Comparison of ENCODE assay signal across 15 cellular contexts in the genomic region with DNA sequence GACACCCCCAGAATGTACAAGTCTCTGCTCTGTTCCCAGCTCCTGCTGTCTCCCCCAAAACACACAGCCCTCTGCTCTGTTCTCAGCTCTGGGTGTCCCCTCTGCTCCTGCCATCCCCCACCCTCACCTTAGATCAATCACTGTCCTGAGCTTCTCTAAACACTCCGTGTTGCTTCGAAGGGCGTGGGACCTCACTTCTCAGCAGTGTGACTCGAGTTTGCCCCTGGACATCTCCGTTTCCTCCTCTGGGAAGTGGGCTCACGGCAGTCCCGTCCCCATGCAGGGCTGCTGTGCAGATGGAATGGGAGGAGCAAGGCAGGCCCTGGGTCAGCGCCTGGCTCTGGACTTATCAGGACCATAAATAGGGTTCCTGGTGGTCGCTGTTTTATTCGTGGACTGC.
DNase-seq lines count a peak whose midpoint lies in the region; ATAC-seq, FAIRE-seq and TF ChIP-seq lines count a peak whose summit lies in the region.
"Had no signal": no experiment of that assay in that cellular context is flagged by ENCODE, and none has a peak within 500 bp of the region (broad histone marks: within the 10 kb centered on the region; RNA-seq: fewer than 3 reads in every experiment).

No MANE protein-coding gene starts in this region.

- intact Hi-C loops in activated CD4-positive, alpha-beta memory T cell treated with anti-CD3 and anti-CD28 coated beads for 36 hours (cut with micrococcal nuclease) = no loop called here
- intact Hi-C loops in HepG2 (cut with micrococcal nuclease; ENCODE audit: unreplicated experiment) = no loop called here

- in situ Hi-C loops in HepG2 (cut with HindIII; ENCODE audit: extremely low pct_ligation_motif_present, low pct_unique_long_range_greater_than_20kb) = no loop called here

- peaks cover 2% of the 10 kb centered on the region for H3K27me3 Mint-ChIP-seq in activated CD4-positive, alpha-beta memory T cell treated with anti-CD3 and anti-CD28 coated beads, Interleukin-2, amount 10 ng/mL, durations not matched to agents 7 days and 5 days
- H3K27me3 Mint-ChIP-seq in activated CD4-positive, alpha-beta memory T cell treated with anti-CD3 and anti-CD28 coated beads for 36 hours = peaks cover 25% of the 10 kb centered on the region
- peaks cover 4% of the 10 kb centered on the region for H3K27me3 Mint-ChIP-seq in CD4-positive, CD25-positive, alpha-beta regulatory T cell

- ATAC-seq in CD4-positive, CD25-positive, alpha-beta regulatory T cell (ENCODE audit: low read depth in 2 of 2) = no peak
- ATAC-seq in HepG2 (peak; percentile 21), HG02885 (IDR thresholded peaks at IDR 0.05; ENCODE audit: poor library complexity, unreplicated experiment) (no peak)

- no TSS peak for BruUV-seq in HepG2 (replicated peaks; lab: Mats Ljungman, UMichigan)

- no peaks in the 10 kb centered on the region for H3K27me3 ChIP-seq in CD4-positive, CD25-positive, alpha-beta regulatory T cell (ENCODE audit: control insufficient read depth, insufficient read depth, low read length)
- no peaks in the 10 kb centered on the region for H3K27me3 ChIP-seq in WERI-Rb-1 (ENCODE audit: insufficient read depth, low read depth, severe bottlenecking)
- peaks cover 18 to 83% of the 10 kb centered on the region in 2 experiments for H3K27me3 ChIP-seq in HepG2 (ENCODE audit: control insufficient read depth in 1 of 2, insufficient read depth in 2 of 2, low read length in 2 of 2)
- H3K27me3 ChIP-seq in Karpas-422 (ENCODE audit: low read length) = no peaks in the 10 kb centered on the region; the same call in 1 of the 2 replicates

- H3K4me1 Mint-ChIP-seq in activated CD4-positive, alpha-beta memory T cell treated with anti-CD3 and anti-CD28 coated beads, Interleukin-2, amount 10 ng/mL, durations not matched to agents 7 days and 5 days = peaks cover 44% of the 10 kb centered on the region
- peaks cover 25% of the 10 kb centered on the region for H3K4me1 Mint-ChIP-seq in activated CD4-positive, alpha-beta memory T cell treated with anti-CD3 and anti-CD28 coated beads for 36 hours (ENCODE audit: low read depth)
- peaks cover 4 to 38% (median 12%) of the 10 kb centered on the region in 4 donors for H3K4me1 Mint-ChIP-seq in CD4-positive, CD25-positive, alpha-beta regulatory T cell

- DNase-seq in activated CD4-positive, alpha-beta memory T cell treated with anti-CD3 and anti-CD28 coated beads, Interleukin-2, amount 10 ng/mL, durations not matched to agents 7 days and 5 days = no peak
- no peak for DNase-seq in activated CD4-positive, alpha-beta memory T cell treated with anti-CD3 and anti-CD28 coated beads for 36 hours
- no peak for DNase-seq in CD4-positive, CD25-positive, alpha-beta regulatory T cell
- no peak for DNase-seq in WERI-Rb-1
- DNase-seq in HepG2 (ENCODE audit: low spot score) = no peak
- no peak for DNase-seq in Karpas-422
- no peak for DNase-seq in AG08396 (ENCODE audit: low spot score)
- DNase-seq: CD8-positive, alpha-beta memory T cell; EL; GF-D8; NCI-H187 treated with DMSO at 0.1 percent for 48 hours; NCI-H2107 had no signal

- POLR2A ChIA-PET in activated CD4-positive, alpha-beta memory T cell treated with anti-CD3 and anti-CD28 coated beads, Interleukin-2, amount 10 ng/mL, durations not matched to agents 7 days and 5 days (lab: Charles Lee) = no interaction called here
- POLR2A ChIA-PET in activated CD4-positive, alpha-beta memory T cell treated with anti-CD3 and anti-CD28 coated beads for 36 hours (lab: Charles Lee) = no interaction called here
- POLR2A ChIA-PET in HepG2 (lab: Yijun Ruan, JAX) = no interaction called here

- TF ChIP-seq EP300 in HepG2 (IDR thresholded peaks at IDR 0.05; ENCODE audit: low read depth in 2 of 2, low read length in 2 of 2) (no peak), HepG2 (CRISPR knock-in tag; IDR thresholded peaks at IDR 0.05; ENCODE audit: borderline replicate concordance) (no peak)

- no peak overlapping the region for H3K4me3 ChIP-seq in CD4-positive, CD25-positive, alpha-beta regulatory T cell (ENCODE audit: low read depth, low read length)
- H3K4me3 ChIP-seq in WERI-Rb-1 (ENCODE audit: low read depth, low read length) = peak overlapping the region; percentile 35
- no peak overlapping the region; a peak in 1 of 6 replicates for H3K4me3 ChIP-seq in HepG2 (replicated peaks in 1 of 3; ENCODE audit: insufficient read depth in 1 of 3, low read depth in 2 of 3, low read length in 3 of 3)
- no peak overlapping the region for H3K4me3 ChIP-seq in Karpas-422 (ENCODE audit: low read length)
- H3K4me3 ChIP-seq: K562 had no signal

- no peaks in the 10 kb centered on the region for H3K36me3 ChIP-seq in CD4-positive, CD25-positive, alpha-beta regulatory T cell (ENCODE audit: control insufficient read depth, insufficient read depth, low read length)
- H3K36me3 ChIP-seq in WERI-Rb-1 (no peaks in the 10 kb centered on the region), HepG2 (replicated peaks in 1 of 2; ENCODE audit: control insufficient read depth in 1 of 2, insufficient read depth in 2 of 2, low read length in 2 of 2) (no peaks in the 10 kb centered on the region), Karpas-422 (ENCODE audit: insufficient read depth, low read length) (no peaks in the 10 kb centered on the region)

- no peak for TF ChIP-seq CTCF in WERI-Rb-1 (IDR thresholded peaks at IDR 0.05; ENCODE audit: low read depth, low read length)
- no peak for TF ChIP-seq CTCF in HepG2 (CRISPR knock-in tag; IDR thresholded peaks at IDR 0.05)

- H3K4me1 ChIP-seq in CD4-positive, CD25-positive, alpha-beta regulatory T cell (ENCODE audit: control insufficient read depth, insufficient read depth, low read length, poor library complexity, severe bottlenecking) = peaks cover 28% of the 10 kb centered on the region
- peaks cover 6% of the 10 kb centered on the region; the same call in 1 of the 2 replicates for H3K4me1 ChIP-seq in HepG2 (ENCODE audit: insufficient read depth, low read length)
- H3K4me1 ChIP-seq in Karpas-422 (ENCODE audit: low read length) = no peaks in the 10 kb centered on the region

- FAIRE-seq in HepG2 (lab: Jason Lieb, UNC) = no peak
- FAIRE-seq: GM19239, K562 had no signal

- H3K27ac Mint-ChIP-seq in activated CD4-positive, alpha-beta memory T cell treated with anti-CD3 and anti-CD28 coated beads, Interleukin-2, amount 10 ng/mL, durations not matched to agents 7 days and 5 days = peak overlapping the region; percentile 61
- H3K27ac Mint-ChIP-seq in activated CD4-positive, alpha-beta memory T cell treated with anti-CD3 and anti-CD28 coated beads for 36 hours = no peak overlapping the region
- H3K27ac Mint-ChIP-seq in CD4-positive, CD25-positive, alpha-beta regulatory T cell = peak overlapping the region in 2 of 3 donors; percentile 35 to 65

- H4K20me1 ChIP-seq in HepG2 (ENCODE audit: insufficient read depth, low read length) (0 out of 2 replicates have a peak, but pooled peaks cover 2% of the 10 kb centered on the region), Karpas-422 (ENCODE audit: insufficient read depth, low read depth, low read length) (no peaks in the 10 kb centered on the region)

- peaks cover 11% of the 10 kb centered on the region for H3K36me3 Mint-ChIP-seq in activated CD4-positive, alpha-beta memory T cell treated with anti-CD3 and anti-CD28 coated beads, Interleukin-2, amount 10 ng/mL, durations not matched to agents 7 days and 5 days (ENCODE audit: low read depth)
- peaks cover 4% of the 10 kb centered on the region for H3K36me3 Mint-ChIP-seq in activated CD4-positive, alpha-beta memory T cell treated with anti-CD3 and anti-CD28 coated beads for 36 hours
- H3K36me3 Mint-ChIP-seq in CD4-positive, CD25-positive, alpha-beta regulatory T cell = no peaks in the 10 kb centered on the region
- H3K36me3 Mint-ChIP-seq: CD8-positive, alpha-beta memory T cell had no signal

- H3K4me2 ChIP-seq in HepG2 (ENCODE audit: low read depth, low read length) (no peak overlapping the region), Karpas-422 (ENCODE audit: low read depth, low read length, poor library complexity, severe bottlenecking) (no peak overlapping the region)

- CTCF ChIA-PET in activated CD4-positive, alpha-beta memory T cell treated with anti-CD3 and anti-CD28 coated beads, Interleukin-2, amount 10 ng/mL, durations not matched to agents 7 days and 5 days (lab: Charles Lee) = no interaction called here
- CTCF ChIA-PET in activated CD4-positive, alpha-beta memory T cell treated with anti-CD3 and anti-CD28 coated beads for 36 hours (lab: Charles Lee) = interaction anchor here (1.6 kb wide), 1 partner anchor 332 kb away, joined by 4 read pairs; no protein-coding TSS in a partner anchor
- CTCF ChIA-PET in HepG2 (lab: Yijun Ruan, JAX; ENCODE audit: low intra/inter-chr PET ratio, low total read pairs) = no interaction called here

- peaks cover 4 to 15% of the 10 kb centered on the region in 2 experiments for H3K9me3 ChIP-seq in CD4-positive, CD25-positive, alpha-beta regulatory T cell (ENCODE audit: control insufficient read depth in 2 of 2, low read length in 2 of 2)
- H3K9me3 ChIP-seq in WERI-Rb-1 (ENCODE audit: severe bottlenecking) (peaks cover 4% of the 10 kb centered on the region), HepG2 (ENCODE audit: low read length) (no peaks in the 10 kb centered on the region), Karpas-422 (ENCODE audit: low read length) (no peaks in the 10 kb centered on the region)

- H2AFZ ChIP-seq in HepG2 (ENCODE audit: low read length) (no peak overlapping the region), Karpas-422 (ENCODE audit: low read length) (no peak overlapping the region)

- H3K9me3 Mint-ChIP-seq in activated CD4-positive, alpha-beta memory T cell treated with anti-CD3 and anti-CD28 coated beads, Interleukin-2, amount 10 ng/mL, durations not matched to agents 7 days and 5 days = peaks cover 13% of the 10 kb centered on the region
- H3K9me3 Mint-ChIP-seq in activated CD4-positive, alpha-beta memory T cell treated with anti-CD3 and anti-CD28 coated beads for 36 hours = peaks cover 15% of the 10 kb centered on the region
- H3K9me3 Mint-ChIP-seq in CD4-positive, CD25-positive, alpha-beta regulatory T cell = peaks cover 0 to 13% (median 0%) of the 10 kb centered on the region in 7 donors

- H3K4me3 Mint-ChIP-seq in activated CD4-positive, alpha-beta memory T cell treated with anti-CD3 and anti-CD28 coated beads, Interleukin-2, amount 10 ng/mL, durations not matched to agents 7 days and 5 days = no peak overlapping the region
- H3K4me3 Mint-ChIP-seq in activated CD4-positive, alpha-beta memory T cell treated with anti-CD3 and anti-CD28 coated beads for 36 hours = no peak overlapping the region
- H3K4me3 Mint-ChIP-seq in CD4-positive, CD25-positive, alpha-beta regulatory T cell = no peak overlapping the region

- H3K79me2 ChIP-seq in HepG2 (ENCODE audit: insufficient read depth, low read length) (no peaks in the 10 kb centered on the region), Karpas-422 (ENCODE audit: low read length) (no peaks in the 10 kb centered on the region)

- no peaks in the 10 kb centered on the region for H3K9me2 ChIP-seq in Karpas-422 (replicated peaks; ENCODE audit: insufficient read depth, low read length)

- 5% methylated on average over 7 of the region's 10 CpGs for WGBS in HepG2 (ENCODE audit: low lambda C conversion rate)

- H3K9ac ChIP-seq in HepG2 (ENCODE audit: insufficient read depth, low read depth, low read length) (no peak overlapping the region), Karpas-422 (ENCODE audit: low read length) (no peak overlapping the region)

- no peak for TF ChIP-seq RAD21 in HepG2 (CRISPR knock-in tag; IDR thresholded peaks at IDR 0.05)

- H3K27ac ChIP-seq in CD4-positive, CD25-positive, alpha-beta regulatory T cell (ENCODE audit: insufficient read depth, low read length, poor library complexity, severe bottlenecking) = no peak overlapping the region
- peak overlapping the region; percentile 34 for H3K27ac ChIP-seq in WERI-Rb-1
- no peak overlapping the region for H3K27ac ChIP-seq in HepG2 (ENCODE audit: extremely low read length, insufficient read depth, low read length)
- H3K27ac ChIP-seq in Karpas-422 (ENCODE audit: low read length) = no peak overlapping the region

- no peak for TF ChIP-seq POLR2A in HepG2 (IDR thresholded peaks at IDR 0.05; ENCODE audit: insufficient read depth in 1 of 2, low read depth in 2 of 2, low read length in 2 of 2)
